In the genomic region with DNA sequence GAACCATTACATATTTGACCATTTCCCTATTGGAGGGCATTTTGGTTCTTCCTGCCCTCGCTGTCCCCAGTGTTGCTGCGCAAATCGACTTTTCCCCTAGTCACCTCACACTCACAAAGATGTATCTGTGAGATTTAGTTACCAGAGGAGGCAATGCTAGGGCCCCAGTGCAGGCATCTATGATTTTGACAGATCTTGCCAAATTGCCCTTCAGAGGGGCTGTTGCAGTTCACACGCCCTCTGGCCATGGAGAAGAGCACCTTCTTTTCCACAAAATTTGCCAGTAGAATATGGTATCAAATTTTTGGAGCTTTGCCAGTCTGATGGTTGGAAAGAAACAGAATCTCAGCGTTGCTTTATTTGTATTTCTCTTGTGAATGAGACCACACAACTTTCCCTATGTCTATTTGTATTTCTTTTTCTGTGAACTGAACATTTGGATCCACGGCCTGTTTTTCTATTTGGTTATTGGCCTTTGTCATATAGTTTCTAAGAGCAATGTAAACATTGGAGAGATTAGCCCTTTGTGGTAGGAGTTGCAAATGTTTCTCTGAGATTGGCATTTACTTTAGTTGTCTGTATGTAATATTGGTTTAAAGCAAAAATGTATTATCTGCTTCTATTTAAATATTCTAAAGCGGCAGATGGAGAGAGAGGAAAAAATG, we compare ENCODE assay signal across 1 cellular context.
TF ChIP-seq lines count a peak whose summit lies in the region.

No MANE protein-coding gene starts in this region.

TF ChIP-seq in HepG2, 621 proteins besides CTCF, POLR2A, EP300 and RAD21 (continued from another document and continues in another):
- TF ChIP-seq KIAA2018 (CRISPR knock-in tag; IDR thresholded peaks at IDR 0.05; ENCODE audit: borderline replicate concordance) (no peak), IKZF1 (IDR thresholded peaks at IDR 0.05) (no peak), AHDC1 (CRISPR knock-in tag; IDR thresholded peaks at IDR 0.05; ENCODE audit: borderline replicate concordance) (peak; percentile 67; the same call in 1 of the 2 replicates), KLF11 (CRISPR knock-in tag; IDR thresholded peaks at IDR 0.05) (no peak), ISL2 (CRISPR knock-in tag; IDR thresholded peaks at IDR 0.05) (peak; percentile 84), ZNF605 (CRISPR knock-in tag; IDR thresholded peaks at IDR 0.05) (no peak), CHCHD3 (CRISPR knock-in tag; IDR thresholded peaks at IDR 0.05) (no peak), ZNF614 (CRISPR knock-in tag; IDR thresholded peaks at IDR 0.05; ENCODE audit: borderline replicate concordance) (no peak), ZNF644 (CRISPR knock-in tag; IDR thresholded peaks at IDR 0.05; ENCODE audit: low read depth) (no peak), ZNF788 (CRISPR knock-in tag; IDR thresholded peaks at IDR 0.05; ENCODE audit: borderline replicate concordance) (no peak), HMG20A (CRISPR knock-in tag; IDR thresholded peaks at IDR 0.05; ENCODE audit: borderline replicate concordance) (peak; percentile 84; the same call in 1 of the 2 replicates), ZNF34 (CRISPR knock-in tag; IDR thresholded peaks at IDR 0.05; ENCODE audit: borderline replicate concordance) (no peak), PAWR (CRISPR knock-in tag; IDR thresholded peaks at IDR 0.05; ENCODE audit: borderline replicate concordance) (no peak), SMARCC2 (IDR thresholded peaks at IDR 0.05) (no peak), MED13 (CRISPR knock-in tag; IDR thresholded peaks at IDR 0.05) (no peak), SMAD9 (CRISPR knock-in tag; IDR thresholded peaks at IDR 0.05) (no peak), HOXD1 (CRISPR knock-in tag; IDR thresholded peaks at IDR 0.05) (no peak), TBL1XR1 (IDR thresholded peaks at IDR 0.05; ENCODE audit: borderline replicate concordance, low read length, partially characterized antibody) (peak; percentile 48)
- TF ChIP-seq, protein P1, sequence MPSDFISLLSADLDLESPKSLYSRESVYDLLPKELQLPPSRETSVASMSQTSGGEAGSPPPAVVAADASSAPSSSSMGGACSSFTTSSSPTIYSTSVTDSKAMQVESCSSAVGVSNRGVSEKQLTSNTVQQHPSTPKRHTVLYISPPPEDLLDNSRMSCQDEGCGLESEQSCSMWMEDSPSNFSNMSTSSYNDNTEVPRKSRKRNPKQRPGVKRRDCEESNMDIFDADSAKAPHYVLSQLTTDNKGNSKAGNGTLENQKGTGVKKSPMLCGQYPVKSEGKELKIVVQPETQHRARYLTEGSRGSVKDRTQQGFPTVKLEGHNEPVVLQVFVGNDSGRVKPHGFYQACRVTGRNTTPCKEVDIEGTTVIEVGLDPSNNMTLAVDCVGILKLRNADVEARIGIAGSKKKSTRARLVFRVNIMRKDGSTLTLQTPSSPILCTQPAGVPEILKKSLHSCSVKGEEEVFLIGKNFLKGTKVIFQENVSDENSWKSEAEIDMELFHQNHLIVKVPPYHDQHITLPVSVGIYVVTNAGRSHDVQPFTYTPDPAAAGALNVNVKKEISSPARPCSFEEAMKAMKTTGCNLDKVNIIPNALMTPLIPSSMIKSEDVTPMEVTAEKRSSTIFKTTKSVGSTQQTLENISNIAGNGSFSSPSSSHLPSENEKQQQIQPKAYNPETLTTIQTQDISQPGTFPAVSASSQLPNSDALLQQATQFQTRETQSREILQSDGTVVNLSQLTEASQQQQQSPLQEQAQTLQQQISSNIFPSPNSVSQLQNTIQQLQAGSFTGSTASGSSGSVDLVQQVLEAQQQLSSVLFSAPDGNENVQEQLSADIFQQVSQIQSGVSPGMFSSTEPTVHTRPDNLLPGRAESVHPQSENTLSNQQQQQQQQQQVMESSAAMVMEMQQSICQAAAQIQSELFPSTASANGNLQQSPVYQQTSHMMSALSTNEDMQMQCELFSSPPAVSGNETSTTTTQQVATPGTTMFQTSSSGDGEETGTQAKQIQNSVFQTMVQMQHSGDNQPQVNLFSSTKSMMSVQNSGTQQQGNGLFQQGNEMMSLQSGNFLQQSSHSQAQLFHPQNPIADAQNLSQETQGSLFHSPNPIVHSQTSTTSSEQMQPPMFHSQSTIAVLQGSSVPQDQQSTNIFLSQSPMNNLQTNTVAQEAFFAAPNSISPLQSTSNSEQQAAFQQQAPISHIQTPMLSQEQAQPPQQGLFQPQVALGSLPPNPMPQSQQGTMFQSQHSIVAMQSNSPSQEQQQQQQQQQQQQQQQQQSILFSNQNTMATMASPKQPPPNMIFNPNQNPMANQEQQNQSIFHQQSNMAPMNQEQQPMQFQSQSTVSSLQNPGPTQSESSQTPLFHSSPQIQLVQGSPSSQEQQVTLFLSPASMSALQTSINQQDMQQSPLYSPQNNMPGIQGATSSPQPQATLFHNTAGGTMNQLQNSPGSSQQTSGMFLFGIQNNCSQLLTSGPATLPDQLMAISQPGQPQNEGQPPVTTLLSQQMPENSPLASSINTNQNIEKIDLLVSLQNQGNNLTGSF (CRISPR knock-in tag; IDR thresholded peaks at IDR 0.05): no peak
- TF ChIP-seq, protein P2, sequence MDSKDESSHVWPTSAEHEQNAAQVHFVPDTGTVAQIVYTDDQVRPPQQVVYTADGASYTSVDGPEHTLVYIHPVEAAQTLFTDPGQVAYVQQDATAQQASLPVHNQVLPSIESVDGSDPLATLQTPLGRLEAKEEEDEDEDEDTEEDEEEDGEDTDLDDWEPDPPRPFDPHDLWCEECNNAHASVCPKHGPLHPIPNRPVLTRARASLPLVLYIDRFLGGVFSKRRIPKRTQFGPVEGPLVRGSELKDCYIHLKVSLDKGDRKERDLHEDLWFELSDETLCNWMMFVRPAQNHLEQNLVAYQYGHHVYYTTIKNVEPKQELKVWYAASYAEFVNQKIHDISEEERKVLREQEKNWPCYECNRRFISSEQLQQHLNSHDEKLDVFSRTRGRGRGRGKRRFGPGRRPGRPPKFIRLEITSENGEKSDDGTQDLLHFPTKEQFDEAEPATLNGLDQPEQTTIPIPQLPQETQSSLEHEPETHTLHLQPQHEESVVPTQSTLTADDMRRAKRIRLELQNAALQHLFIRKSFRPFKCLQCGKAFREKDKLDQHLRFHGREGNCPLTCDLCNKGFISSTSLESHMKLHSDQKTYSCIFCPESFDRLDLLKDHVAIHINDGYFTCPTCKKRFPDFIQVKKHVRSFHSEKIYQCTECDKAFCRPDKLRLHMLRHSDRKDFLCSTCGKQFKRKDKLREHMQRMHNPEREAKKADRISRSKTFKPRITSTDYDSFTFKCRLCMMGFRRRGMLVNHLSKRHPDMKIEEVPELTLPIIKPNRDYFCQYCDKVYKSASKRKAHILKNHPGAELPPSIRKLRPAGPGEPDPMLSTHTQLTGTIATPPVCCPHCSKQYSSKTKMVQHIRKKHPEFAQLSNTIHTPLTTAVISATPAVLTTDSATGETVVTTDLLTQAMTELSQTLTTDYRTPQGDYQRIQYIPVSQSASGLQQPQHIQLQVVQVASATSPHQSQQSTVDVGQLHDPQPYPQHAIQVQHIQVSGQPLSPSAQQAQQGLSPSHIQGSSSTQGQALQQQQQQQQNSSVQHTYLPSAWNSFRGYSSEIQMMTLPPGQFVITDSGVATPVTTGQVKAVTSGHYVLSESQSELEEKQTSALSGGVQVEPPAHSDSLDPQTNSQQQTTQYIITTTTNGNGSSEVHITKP (CRISPR knock-in tag; IDR thresholded peaks at IDR 0.05; ENCODE audit: low read depth): no peak
- TF ChIP-seq, protein P3, sequence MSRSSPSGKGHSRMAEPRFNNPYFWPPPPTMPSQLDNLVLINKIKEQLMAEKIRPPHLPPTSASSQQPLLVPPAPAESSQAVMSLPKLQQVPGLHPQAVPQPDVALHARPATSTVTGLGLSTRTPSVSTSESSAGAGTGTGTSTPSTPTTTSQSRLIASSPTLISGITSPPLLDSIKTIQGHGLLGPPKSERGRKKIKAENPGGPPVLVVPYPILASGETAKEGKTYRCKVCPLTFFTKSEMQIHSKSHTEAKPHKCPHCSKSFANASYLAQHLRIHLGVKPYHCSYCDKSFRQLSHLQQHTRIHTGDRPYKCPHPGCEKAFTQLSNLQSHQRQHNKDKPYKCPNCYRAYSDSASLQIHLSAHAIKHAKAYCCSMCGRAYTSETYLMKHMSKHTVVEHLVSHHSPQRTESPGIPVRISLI (CRISPR knock-in tag; IDR thresholded peaks at IDR 0.05; ENCODE audit: borderline replicate concordance): no peak
